Comparison of ENCODE assay signal across 16 cellular contexts in the genomic region with DNA sequence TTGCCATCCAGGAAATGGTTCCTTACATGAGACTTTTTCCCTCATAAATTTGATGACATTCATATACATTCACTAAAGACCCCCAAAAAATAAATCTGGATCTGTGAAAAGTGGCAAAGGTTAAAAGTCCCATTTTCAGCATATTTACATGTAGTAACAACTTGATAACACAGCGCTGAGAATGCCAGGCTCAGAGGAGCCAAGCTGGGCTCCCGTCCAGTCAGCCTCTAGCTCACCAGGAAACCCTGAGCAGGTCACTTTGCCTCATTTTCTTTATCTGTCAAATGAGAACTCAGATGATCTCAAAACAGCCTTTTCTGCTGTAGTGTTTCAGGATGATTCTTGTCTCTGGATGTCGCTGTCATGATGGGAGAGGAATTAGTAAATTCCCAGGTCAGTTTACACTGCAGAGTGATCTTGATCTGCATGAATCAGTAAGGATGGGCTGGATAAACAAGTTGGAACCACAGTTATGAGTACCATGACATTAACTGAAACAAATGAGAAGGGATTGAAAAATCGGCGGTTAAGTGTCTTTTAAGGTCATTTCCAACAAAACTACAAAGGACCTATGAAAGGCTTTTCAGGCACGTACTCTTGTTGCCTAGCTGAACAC.
DNase-seq lines count a peak whose midpoint lies in the region; ATAC-seq lines count a peak whose summit lies in the region.
"Had no signal": no experiment of that assay in that cellular context is flagged by ENCODE, and none has a peak within 500 bp of the region (broad histone marks: within the 10 kb centered on the region; RNA-seq: fewer than 3 reads in every experiment).

No MANE protein-coding gene starts in this region.

- H3K18ac ChIP-seq in mesendoderm (ENCODE audit: low read length) = no peak overlapping the region

- no peak overlapping the region for H4K8ac ChIP-seq in mesendoderm (ENCODE audit: low read depth, low read length)

- no peak overlapping the region for H3K23ac ChIP-seq in mesendoderm (ENCODE audit: low read length)

- WGBS in mesendoderm (ENCODE audit: extremely low coverage, insufficient coverage, low lambda C conversion rate) = no CpG with 5 or more reads among the region's 6 CpGs

- H4K5ac ChIP-seq in mesendoderm (ENCODE audit: low read length) = no peak overlapping the region

- no peaks in the 10 kb centered on the region for H3K27me3 ChIP-seq in mesendoderm (ENCODE audit: insufficient read depth, low read length, poor library complexity)

- no peak overlapping the region for H3K4ac ChIP-seq in mesendoderm (ENCODE audit: low read depth, low read length)

- H3K56ac ChIP-seq in mesendoderm (ENCODE audit: low read length) = no peak overlapping the region

- H3K36me3 ChIP-seq in mesendoderm (ENCODE audit: control insufficient read depth, insufficient read depth, low read length) = no peaks in the 10 kb centered on the region
- H3K36me3 ChIP-seq: WERI-Rb-1 had no signal

- peak; percentile 71 for ATAC-seq in Right ventricle myocardium superior (ENCODE audit: poor library complexity)
- ATAC-seq in left lobe of liver = peak; percentile 96
- no peak for ATAC-seq in HG02973 (IDR thresholded peaks at IDR 0.05; ENCODE audit: unreplicated experiment)
- no peak for ATAC-seq in HG03108 (IDR thresholded peaks at IDR 0.05; ENCODE audit: unreplicated experiment)

- no peaks in the 10 kb centered on the region for H3K79me1 ChIP-seq in mesendoderm (ENCODE audit: low read length)

- H2BK120ac ChIP-seq in mesendoderm (ENCODE audit: low read depth, low read length) = no peak overlapping the region

- H3K4me1 ChIP-seq in mesendoderm (ENCODE audit: control insufficient read depth, low read depth, low read length) = no peaks in the 10 kb centered on the region

- no peak overlapping the region for H2BK15ac ChIP-seq in mesendoderm (replicated peaks; ENCODE audit: low read depth)

- H3K27ac ChIP-seq in mesendoderm (ENCODE audit: low read depth, low read length) = no peak overlapping the region
- H3K27ac ChIP-seq: SK-N-MC, WERI-Rb-1 had no signal

- no peaks in the 10 kb centered on the region for H3K79me2 ChIP-seq in mesendoderm (ENCODE audit: control insufficient read depth, insufficient read depth, low read length)

- no peak overlapping the region for H3K9ac ChIP-seq in mesendoderm (ENCODE audit: low read length)

- H3K4me2 ChIP-seq in mesendoderm (ENCODE audit: low read length) = no peak overlapping the region

- intact Hi-C loops in Right ventricle myocardium superior (cut with DNase I) (no loop called here), cardiac septum (cut with DNase I) (no loop called here)

- DNase-seq in Right ventricle myocardium superior = peak; percentile 63
- DNase-seq in cardiac septum (ENCODE audit: low spot score) = no peak
- DNase-seq in cerebellum (ENCODE audit: low spot score) = peak; percentile 50
- peak; percentile 71 for DNase-seq in left lobe of liver (ENCODE audit: low spot score)
- no peak for DNase-seq in KBM-7
- no peak for DNase-seq in mesendoderm
- DNase-seq: ACHN; activated naive CD4-positive, alpha-beta T cell treated with anti-CD3 and anti-CD28 coated beads, Interleukin-2, amount 50 U/mL, for 16 hours; NCI-H1048; NCI-H226; occipital lobe; WERI-Rb-1 had no signal

- in situ Hi-C loops in KBM-7 (cut with MboI; ENCODE audit: low pct_unique_long_range_greater_than_20kb, low sequenced_read_pairs) = no loop called here

- H2AK5ac ChIP-seq in mesendoderm (ENCODE audit: low read length) = no peak overlapping the region

- H2BK5ac ChIP-seq in mesendoderm (ENCODE audit: low read length) = no peak overlapping the region

- H3K4me3 ChIP-seq in mesendoderm (ENCODE audit: low read length) = no peak overlapping the region
- H3K4me3 ChIP-seq: lung, SK-N-MC had no signal

Comparison
In these comparisons a context has a peak if more than half of its experiments do, and no peak if none do; other contexts are left out.
1. DNase-seq: peak in Right ventricle myocardium superior (single experiment), cerebellum (single experiment) and left lobe of liver (single experiment); none in cardiac septum (single experiment), KBM-7 (single experiment) and mesendoderm (single experiment).
2. ATAC-seq: peak in Right ventricle myocardium superior (single experiment) and left lobe of liver (single experiment); none in HG02973 (single experiment) and HG03108 (single experiment).